In genomic region chr14:81533536-81534343, GRCh38 we compare ENCODE assay signal across 8 cellular contexts.
DNase-seq lines count a peak whose midpoint lies in the region; ATAC-seq and TF ChIP-seq lines count a peak whose summit lies in the region.

SEL1L (minus strand) TSS chr14:81533853; CDS start chr14:81533744, 109 bp downstream.

- H3K9me2 ChIP-seq in MM.1S (replicated peaks; ENCODE audit: insufficient read depth, low read length) = no peaks in the 10 kb centered on the region

- peak within 1 kb of the TSS; percentile 69 for H3K4me2 ChIP-seq in MM.1S (ENCODE audit: low read depth, low read length)

- H3K4me1 Mint-ChIP-seq in nephron progenitor cell = peaks cover 20% of the 10 kb centered on the region
- H3K4me1 Mint-ChIP-seq in stimulated activated naive CD8-positive, alpha-beta T cell treated with anti-CD3 and anti-CD28 coated beads, Interleukin-15, amount 100 ng/mL, for 72 hours = peaks cover 53% of the 10 kb centered on the region

- H3K4me3 ChIP-seq in HAP-1 (peak within 1 kb of the TSS; percentile 89), MM.1S (ENCODE audit: low read length) (peak within 1 kb of the TSS; percentile 92)

- peak within 1 kb of the TSS; percentile 75 for H3K27ac Mint-ChIP-seq in nephron progenitor cell
- peak within 1 kb of the TSS; percentile 94 to 95 for H3K27ac Mint-ChIP-seq in stimulated activated naive CD8-positive, alpha-beta T cell treated with anti-CD3 and anti-CD28 coated beads, Interleukin-15, amount 100 ng/mL, for 72 hours

- DNase-seq in HAP-1 (ENCODE audit: low spot score in 2 of 2) (peak; percentile 99 to 100), MM.1S (peak; percentile 97), SIG-M5 (lab: John Stamatoyannopoulos, UW) (peak; percentile 95), activated gamma-delta T cell (lab: John Stamatoyannopoulos, UW) (peak; percentile 97), fibroblast of the conjunctiva (ENCODE audit: low read depth) (peak; percentile 98), nephron progenitor cell (peak; percentile 99)
- DNase-seq in stimulated activated naive CD8-positive, alpha-beta T cell treated with anti-CD3 and anti-CD28 coated beads, Interleukin-15, amount 100 ng/mL, for 72 hours = peak; percentile 99

- H3K4me1 ChIP-seq in ES-I3 (ENCODE audit: insufficient read depth, low read length) = no peaks in the 10 kb centered on the region
- peaks cover 13% of the 10 kb centered on the region for H3K4me1 ChIP-seq in HAP-1
- H3K4me1 ChIP-seq in MM.1S (ENCODE audit: low read length) = peaks cover 3% of the 10 kb centered on the region; the same call in 1 of the 2 replicates

- in situ Hi-C loops in HAP-1 (cut with MboI; ENCODE audit: low sequenced_read_pairs) = no loop called here

- H3K27me3 Mint-ChIP-seq in nephron progenitor cell (ENCODE audit: low read depth, poor library complexity) = no peaks in the 10 kb centered on the region
- H3K27me3 Mint-ChIP-seq in stimulated activated naive CD8-positive, alpha-beta T cell treated with anti-CD3 and anti-CD28 coated beads, Interleukin-15, amount 100 ng/mL, for 72 hours = peaks cover 2% of the 10 kb centered on the region

- H2AFZ ChIP-seq in MM.1S (ENCODE audit: low read length) = peak within 1 kb of the TSS; percentile 38; the same call in 1 of the 2 replicates

- peaks cover 5% of the 10 kb centered on the region for H3K36me3 Mint-ChIP-seq in nephron progenitor cell (ENCODE audit: low read depth)

- peak within 1 kb of the TSS; percentile 97 for H3K27ac ChIP-seq in MM.1S (ENCODE audit: low read length)

- no peak for TF ChIP-seq CTCF in MM.1S (IDR thresholded peaks at IDR 0.05; ENCODE audit: low read length)
- no peak for TF ChIP-seq CTCF in nephron progenitor cell (IDR thresholded peaks at IDR 0.05)

- peaks cover 50% of the 10 kb centered on the region for H3K79me2 ChIP-seq in MM.1S (ENCODE audit: low read length)

- ATAC-seq in stimulated activated naive CD8-positive, alpha-beta T cell treated with anti-CD3 and anti-CD28 coated beads, Interleukin-15, amount 100 ng/mL, for 72 hours = peak; percentile 97

- H3K27me3 ChIP-seq in HAP-1 (ENCODE audit: low read depth) = no peaks in the 10 kb centered on the region
- no peaks in the 10 kb centered on the region for H3K27me3 ChIP-seq in MM.1S (replicated peaks; ENCODE audit: insufficient read depth, low read length)

- peaks cover 35% of the 10 kb centered on the region for H3F3A ChIP-seq in MM.1S (ENCODE audit: insufficient read depth, low read length)

- H3K36me3 ChIP-seq in ES-I3 (ENCODE audit: insufficient read depth, low read length) (no peaks in the 10 kb centered on the region), HAP-1 (replicated peaks) (0 out of 2 replicates have a peak, but pooled peaks cover 2% of the 10 kb centered on the region), MM.1S (replicated peaks; ENCODE audit: insufficient read depth, low read length) (no peaks in the 10 kb centered on the region)

- H3K9ac ChIP-seq in ES-I3 (ENCODE audit: low read depth, low read length) (peak within 1 kb of the TSS; percentile 80), MM.1S (ENCODE audit: low read length) (peak within 1 kb of the TSS; percentile 92)

- peak within 1 kb of the TSS; percentile 99 for H3K4me3 Mint-ChIP-seq in nephron progenitor cell
- H3K4me3 Mint-ChIP-seq in stimulated activated naive CD8-positive, alpha-beta T cell treated with anti-CD3 and anti-CD28 coated beads, Interleukin-15, amount 100 ng/mL, for 72 hours = peak within 1 kb of the TSS; percentile 87 to 94

- H3K9me3 ChIP-seq in ES-I3 (ENCODE audit: control insufficient read depth, insufficient read depth, low read length) (no peaks in the 10 kb centered on the region; the same call in 1 of the 2 replicates), HAP-1 (no peaks in the 10 kb centered on the region), MM.1S (replicated peaks; ENCODE audit: insufficient read depth, low read length) (no peaks in the 10 kb centered on the region)

- H4K20me1 ChIP-seq in MM.1S (ENCODE audit: insufficient read depth, low read length) = no peaks in the 10 kb centered on the region

- peaks cover 16% of the 10 kb centered on the region for H3K9me3 Mint-ChIP-seq in nephron progenitor cell
- peaks cover 5 to 8% of the 10 kb centered on the region in 2 donors for H3K9me3 Mint-ChIP-seq in stimulated activated naive CD8-positive, alpha-beta T cell treated with anti-CD3 and anti-CD28 coated beads, Interleukin-15, amount 100 ng/mL, for 72 hours

Comparison
In these comparisons a context has a peak if more than half of its experiments do, and no peak if none do; other contexts are left out.
1. Peak in every context shown above with its lines: DNase-seq, ATAC-seq, H3K4me3 ChIP-seq and H3K27ac ChIP-seq.